Comparison of ENCODE assay signal across 1 cellular context in genomic region chr5:154593091-154593490, GRCh38.
TF ChIP-seq lines count a peak whose summit lies in the region.

No MANE protein-coding gene starts in this region.

TF ChIP-seq in GM23338, 12 proteins besides CTCF, POLR2A, EP300 and RAD21 (continued from another document):
- TF ChIP-seq, protein P1, sequence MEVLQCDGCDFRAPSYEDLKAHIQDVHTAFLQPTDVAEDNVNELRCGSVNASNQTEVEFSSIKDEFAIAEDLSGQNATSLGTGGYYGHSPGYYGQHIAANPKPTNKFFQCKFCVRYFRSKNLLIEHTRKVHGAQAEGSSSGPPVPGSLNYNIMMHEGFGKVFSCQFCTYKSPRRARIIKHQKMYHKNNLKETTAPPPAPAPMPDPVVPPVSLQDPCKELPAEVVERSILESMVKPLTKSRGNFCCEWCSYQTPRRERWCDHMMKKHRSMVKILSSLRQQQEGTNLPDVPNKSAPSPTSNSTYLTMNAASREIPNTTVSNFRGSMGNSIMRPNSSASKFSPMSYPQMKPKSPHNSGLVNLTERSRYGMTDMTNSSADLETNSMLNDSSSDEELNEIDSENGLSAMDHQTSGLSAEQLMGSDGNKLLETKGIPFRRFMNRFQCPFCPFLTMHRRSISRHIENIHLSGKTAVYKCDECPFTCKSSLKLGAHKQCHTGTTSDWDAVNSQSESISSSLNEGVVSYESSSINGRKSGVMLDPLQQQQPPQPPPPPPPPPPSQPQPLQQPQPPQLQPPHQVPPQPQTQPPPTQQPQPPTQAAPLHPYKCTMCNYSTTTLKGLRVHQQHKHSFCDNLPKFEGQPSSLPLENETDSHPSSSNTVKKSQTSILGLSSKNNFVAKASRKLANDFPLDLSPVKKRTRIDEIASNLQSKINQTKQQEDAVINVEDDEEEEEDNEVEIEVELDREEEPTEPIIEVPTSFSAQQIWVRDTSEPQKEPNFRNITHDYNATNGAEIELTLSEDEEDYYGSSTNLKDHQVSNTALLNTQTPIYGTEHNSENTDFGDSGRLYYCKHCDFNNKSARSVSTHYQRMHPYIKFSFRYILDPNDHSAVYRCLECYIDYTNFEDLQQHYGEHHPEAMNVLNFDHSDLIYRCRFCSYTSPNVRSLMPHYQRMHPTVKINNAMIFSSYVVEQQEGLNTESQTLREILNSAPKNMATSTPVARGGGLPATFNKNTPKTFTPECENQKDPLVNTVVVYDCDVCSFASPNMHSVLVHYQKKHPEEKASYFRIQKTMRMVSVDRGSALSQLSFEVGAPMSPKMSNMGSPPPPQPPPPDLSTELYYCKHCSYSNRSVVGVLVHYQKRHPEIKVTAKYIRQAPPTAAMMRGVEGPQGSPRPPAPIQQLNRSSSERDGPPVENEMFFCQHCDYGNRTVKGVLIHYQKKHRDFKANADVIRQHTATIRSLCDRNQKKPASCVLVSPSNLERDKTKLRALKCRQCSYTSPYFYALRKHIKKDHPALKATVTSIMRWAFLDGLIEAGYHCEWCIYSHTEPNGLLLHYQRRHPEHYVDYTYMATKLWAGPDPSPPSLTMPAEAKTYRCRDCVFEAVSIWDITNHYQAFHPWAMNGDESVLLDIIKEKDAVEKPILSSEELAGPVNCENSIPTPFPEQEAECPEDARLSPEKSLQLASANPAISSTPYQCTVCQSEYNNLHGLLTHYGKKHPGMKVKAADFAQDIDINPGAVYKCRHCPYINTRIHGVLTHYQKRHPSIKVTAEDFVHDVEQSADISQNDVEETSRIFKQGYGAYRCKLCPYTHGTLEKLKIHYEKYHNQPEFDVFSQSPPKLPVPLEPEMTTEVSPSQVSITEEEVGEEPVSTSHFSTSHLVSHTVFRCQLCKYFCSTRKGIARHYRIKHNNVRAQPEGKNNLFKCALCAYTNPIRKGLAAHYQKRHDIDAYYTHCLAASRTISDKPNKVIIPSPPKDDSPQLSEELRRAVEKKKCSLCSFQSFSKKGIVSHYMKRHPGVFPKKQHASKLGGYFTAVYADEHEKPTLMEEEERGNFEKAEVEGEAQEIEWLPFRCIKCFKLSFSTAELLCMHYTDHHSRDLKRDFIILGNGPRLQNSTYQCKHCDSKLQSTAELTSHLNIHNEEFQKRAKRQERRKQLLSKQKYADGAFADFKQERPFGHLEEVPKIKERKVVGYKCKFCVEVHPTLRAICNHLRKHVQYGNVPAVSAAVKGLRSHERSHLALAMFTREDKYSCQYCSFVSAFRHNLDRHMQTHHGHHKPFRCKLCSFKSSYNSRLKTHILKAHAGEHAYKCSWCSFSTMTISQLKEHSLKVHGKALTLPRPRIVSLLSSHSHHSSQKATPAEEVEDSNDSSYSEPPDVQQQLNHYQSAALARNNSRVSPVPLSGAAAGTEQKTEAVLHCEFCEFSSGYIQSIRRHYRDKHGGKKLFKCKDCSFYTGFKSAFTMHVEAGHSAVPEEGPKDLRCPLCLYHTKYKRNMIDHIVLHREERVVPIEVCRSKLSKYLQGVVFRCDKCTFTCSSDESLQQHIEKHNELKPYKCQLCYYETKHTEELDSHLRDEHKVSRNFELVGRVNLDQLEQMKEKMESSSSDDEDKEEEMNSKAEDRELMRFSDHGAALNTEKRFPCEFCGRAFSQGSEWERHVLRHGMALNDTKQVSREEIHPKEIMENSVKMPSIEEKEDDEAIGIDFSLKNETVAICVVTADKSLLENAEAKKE (CRISPR knock-in tag; IDR thresholded peaks at IDR 0.05): no peak
- TF ChIP-seq STAT1 (IDR thresholded peaks at IDR 0.05; ENCODE audit: unreplicated experiment): no peak
- TF ChIP-seq EZH2phosphoT487 (IDR thresholded peaks at IDR 0.05; ENCODE audit: unreplicated experiment): no peak
- TF ChIP-seq EZH2 (IDR thresholded peaks at IDR 0.05; ENCODE audit: low read depth, unreplicated experiment): no peak
- no peak for TF ChIP-seq CREB1 (CRISPR knock-in tag; IDR thresholded peaks at IDR 0.05; ENCODE audit: low read depth)
- TF ChIP-seq NANOG (IDR thresholded peaks at IDR 0.05; ENCODE audit: borderline replicate concordance): no peak
